In genomic region chr2:70248810-70249438, GRCh38 we compare ENCODE assay signal across 8 cellular contexts.
DNase-seq lines count a peak whose midpoint lies in the region; ATAC-seq lines count a peak whose summit lies in the region.

No MANE protein-coding gene starts in this region.

- peaks cover 22% of the 10 kb centered on the region for H3K36me3 Mint-ChIP-seq in dendritic cell treated with granulocyte-macrophage colony-stimulating factor and Interleukin-4, amounts not matched to agents 40 ng/mL and 50 ng/mL, for 4 days (ENCODE audit: low read depth)
- no peaks in the 10 kb centered on the region for H3K36me3 Mint-ChIP-seq in memory B cell

- no peaks in the 10 kb centered on the region for H3K9me3 Mint-ChIP-seq in dendritic cell treated with granulocyte-macrophage colony-stimulating factor and Interleukin-4, amounts not matched to agents 40 ng/mL and 50 ng/mL, for 4 days
- no peaks in the 10 kb centered on the region for H3K9me3 Mint-ChIP-seq in memory B cell

- H3K4me1 Mint-ChIP-seq in dendritic cell treated with granulocyte-macrophage colony-stimulating factor and Interleukin-4, amounts not matched to agents 40 ng/mL and 50 ng/mL, for 4 days (ENCODE audit: low read depth) = peaks cover 21% of the 10 kb centered on the region
- H3K4me1 Mint-ChIP-seq in memory B cell = peaks cover 23% of the 10 kb centered on the region

- ATAC-seq in GM18870 (IDR thresholded peaks at IDR 0.05; ENCODE audit: unreplicated experiment) (peak; percentile 37), HG03095 (IDR thresholded peaks at IDR 0.05; ENCODE audit: unreplicated experiment) (peak; percentile 33), memory B cell (ENCODE audit: low read depth) (peak; percentile 68)

- H3K27me3 Mint-ChIP-seq in dendritic cell treated with granulocyte-macrophage colony-stimulating factor and Interleukin-4, amounts not matched to agents 40 ng/mL and 50 ng/mL, for 4 days = no peaks in the 10 kb centered on the region
- H3K27me3 Mint-ChIP-seq in memory B cell = no peaks in the 10 kb centered on the region

- peak overlapping the region; percentile 87 for H3K4me3 Mint-ChIP-seq in dendritic cell treated with granulocyte-macrophage colony-stimulating factor and Interleukin-4, amounts not matched to agents 40 ng/mL and 50 ng/mL, for 4 days
- peak overlapping the region; percentile 94 for H3K4me3 Mint-ChIP-seq in memory B cell

- DNase-seq in NCI-H2196 treated with DMSO at 0.1 percent for 48 hours (lab: John Stamatoyannopoulos, UW; ENCODE audit: unreplicated experiment) (peak; percentile 22), memory B cell (ENCODE audit: low spot score in 2 of 2) (peak; percentile 90 to 92), NCI-H226 (no peak)
- peak; percentile 86 to 93 for DNase-seq in activated CD4-positive, alpha-beta T cell treated with anti-CD3 and anti-CD28 coated beads for 4 hours
- DNase-seq in stimulated activated CD4-positive, alpha-beta T cell treated with anti-CD3 and anti-CD28 coated beads, TNF-alpha, amount 100 ng/mL, for 4 hours (ENCODE audit: low read depth in 3 of 3) = peak; percentile 83 to 94 (median 86)

- peak overlapping the region; percentile 97 for H3K27ac Mint-ChIP-seq in dendritic cell treated with granulocyte-macrophage colony-stimulating factor and Interleukin-4, amounts not matched to agents 40 ng/mL and 50 ng/mL, for 4 days
- peak overlapping the region; percentile 98 for H3K27ac Mint-ChIP-seq in memory B cell

- intact Hi-C loops in dendritic cell treated with granulocyte-macrophage colony-stimulating factor and Interleukin-4, amounts not matched to agents 40 ng/mL and 50 ng/mL, for 4 days (cut with micrococcal nuclease) = loop anchor here (1.0 kb wide), 2 partner anchors 9 to 44 kb away; partner anchors contain the start of genes PCYOX1 and SNRPG
